Comparison of ENCODE assay signal across 8 cellular contexts in genomic region chrX:10173331-10173900, GRCh38. TPM values are rescaled to one million over a fixed set of nuclear protein-coding genes. Genes with fewer than 3 reads are reported as not detected.
A peak's percentile ranks its signal among the peaks of the same experiment; 100 is the strongest.
DNase-seq lines count a peak whose midpoint lies in the region; ATAC-seq and TF ChIP-seq lines count a peak whose summit lies in the region.

No MANE protein-coding gene starts in this region.

- WGBS in liver, result 39% methylated on average over 19 of the region's 19 CpGs

- TF ChIP-seq RAD21 in liver (IDR thresholded peaks at IDR 0.05), result peak in 1 of 2 donors; percentile 25

- no TSS peak for BruUV-seq in A673 (replicated peaks; lab: Mats Ljungman, UMichigan)

- CTCF ChIA-PET in A673 (lab: Charles Lee), result no interaction called here

- no peaks in the 10 kb centered on the region for H3K36me3 ChIP-seq in A673 (ENCODE audit: insufficient read depth, low read length, poor library complexity, severe bottlenecking)
- H3K36me3 ChIP-seq in MG63, result no peaks in the 10 kb centered on the region
- no peaks in the 10 kb centered on the region for H3K36me3 ChIP-seq in liver (ENCODE audit: control insufficient read depth in 4 of 4, insufficient read depth in 3 of 4, low read depth in 1 of 4, low read length in 3 of 4)

- peaks cover 5% of the 10 kb centered on the region for H3K4me1 ChIP-seq in A673 (ENCODE audit: insufficient read depth, low read length, poor library complexity, severe bottlenecking)
- peaks cover 14 to 32% (median 27%) of the 10 kb centered on the region in 4 donors for H3K4me1 ChIP-seq in liver (ENCODE audit: control insufficient read depth in 4 of 4, insufficient read depth in 4 of 4, low read length in 3 of 4)

- H3K27me3 ChIP-seq in A673 (replicated peaks; ENCODE audit: insufficient read depth, low read depth, low read length, poor library complexity) (no peaks in the 10 kb centered on the region), MG63 (no peaks in the 10 kb centered on the region), liver (ENCODE audit: control insufficient read depth in 4 of 4, insufficient read depth in 4 of 4, low read length in 3 of 4) (no peaks in the 10 kb centered on the region)

- H3K9me3 ChIP-seq in A673 (ENCODE audit: low read depth, low read length, poor library complexity, severe bottlenecking) (no peaks in the 10 kb centered on the region), MG63 (no peaks in the 10 kb centered on the region), liver (ENCODE audit: control insufficient read depth in 4 of 4, low read length in 3 of 4) (no peaks in the 10 kb centered on the region)

- peak overlapping the region; percentile 11 for H3K4me3 ChIP-seq in A673 (ENCODE audit: low read depth, low read length, poor library complexity, severe bottlenecking)
- H3K4me3 ChIP-seq in MG63, result no peak overlapping the region
- no peak overlapping the region for H3K4me3 ChIP-seq in liver (ENCODE audit: low read depth in 1 of 3, low read length in 3 of 3)

- POLR2A ChIA-PET in A673 (lab: Charles Lee; ENCODE audit: low non-redundant PET), result no interaction called here

- DNase-seq in A673 (ENCODE audit: low spot score) (peak; percentile 92), MG63 (peak; percentile 28), cerebellum (ENCODE audit: low spot score) (peak; percentile 39), NOMO-1 (lab: John Stamatoyannopoulos, UW; ENCODE audit: unreplicated experiment in 2 of 2) (no peak), globus pallidus (ENCODE audit: low spot score) (no peak)

- peak overlapping the region; percentile 40 for H3K27ac ChIP-seq in A673 (ENCODE audit: low read depth, low read length, poor library complexity, severe bottlenecking)
- H3K27ac ChIP-seq in liver (ENCODE audit: low read depth in 1 of 2, low read length in 2 of 2), result peak overlapping the region; percentile 39 to 86

- ATAC-seq in GM21367 (IDR thresholded peaks at IDR 0.05; ENCODE audit: unreplicated experiment), result no peak
- ATAC-seq in HG03342 (IDR thresholded peaks at IDR 0.05; ENCODE audit: unreplicated experiment), result no peak

- intact Hi-C loops in A673 (cut with micrococcal nuclease; ENCODE audit: unreplicated experiment), result loop anchor here (5.0 kb wide), 1 partner anchor 176 kb away; no protein-coding TSS in a partner anchor

- H3K9ac ChIP-seq in liver (ENCODE audit: low read depth in 1 of 2, low read length in 2 of 2), result no peak overlapping the region

- TF ChIP-seq CTCF in A673 (conservative IDR thresholded peaks at IDR 0.05; ENCODE audit: low read depth, low read length) (no peak), liver (IDR thresholded peaks at IDR 0.05; ENCODE audit: low read depth, low read length, missing input control) (no peak)

TF ChIP-seq in liver, 16 proteins besides CTCF, POLR2A, EP300 and RAD21:
- no peak for TF ChIP-seq RXRA (IDR thresholded peaks at IDR 0.05)
- peak; percentile 87 to 93 for TF ChIP-seq EGR1 (IDR thresholded peaks at IDR 0.05; ENCODE audit: low read depth in 2 of 2)
- no peak for TF ChIP-seq HNF4A (conservative IDR thresholded peaks at IDR 0.05)
- no peak for TF ChIP-seq FOXA2 (IDR thresholded peaks at IDR 0.05)
- no peak for TF ChIP-seq REST (IDR thresholded peaks at IDR 0.05)
- peak; percentile 57 for TF ChIP-seq ATF3 (IDR thresholded peaks at IDR 0.05)
- peak; percentile 10 for TF ChIP-seq SP1 (IDR thresholded peaks at IDR 0.05)
- no peak for TF ChIP-seq NR2F2 (IDR thresholded peaks at IDR 0.05)
- peak; percentile 37 for TF ChIP-seq MAX (IDR thresholded peaks at IDR 0.05)
- no peak for TF ChIP-seq FOXA1 (IDR thresholded peaks at IDR 0.05)

RNA-seq across cellular contexts. Expression of gene CLCN4, which starts 16.6 kb away (rescaled TPM):
- total RNA-seq in A673 (2021) (1.7 and 1.8 TPM in 2 replicates), cerebellum (44.0 TPM), liver (10 to 100 TPM in 1 of 2 donors, 1 to 10 TPM in 1; 5.8 to 10.9 TPM)
- 2.3 and 7.1 TPM in 2 replicates for total RNA-seq in MG63 (2014; rRNA removed; shearing (Covaris generic); ENCODE audit: low replicate concordance)
- polyA plus RNA-seq in liver, result 1 to 10 TPM; 1.5 to 2.2 TPM

Comparison
In these comparisons a context has a peak if more than half of its experiments do, and no peak if none do; other contexts are left out.
1. DNase-seq: peak in A673 (single experiment), MG63 (single experiment) and cerebellum (single experiment); none in NOMO-1 (0 of 2) and globus pallidus (single experiment).